ENCODE assay signal across 25 cellular contexts in genomic region chr17:67347826-67348225, GRCh38.
"Had no signal": no experiment of that assay in that cellular context is flagged by ENCODE, and none has a peak within 500 bp of the region (broad histone marks: within the 10 kb centered on the region; RNA-seq: fewer than 3 reads in every experiment).

No MANE protein-coding gene starts in this region.

- H3K27ac ChIP-seq: epithelial cell of prostate, esophagus squamous epithelium, gastrocnemius medialis, heart right ventricle, left lung, lower lobe of right lung had no signal

- ATAC-seq: effector memory CD8-positive, alpha-beta T cell; esophagus mucosa; gastrocnemius medialis; heart right ventricle; left cardiac atrium; left lung; left ventricle myocardium superior; lower lobe of right lung; mucosa of descending colon; naive thymus-derived CD8-positive, alpha-beta T cell had no signal

- H3K4me3 Mint-ChIP-seq: dendritic cell treated with granulocyte-macrophage colony-stimulating factor and Interleukin-4, amounts not matched to agents 40 ng/mL and 50 ng/mL, for 4 days; effector memory CD8-positive, alpha-beta T cell; endodermal cell; mesothelial cell of epicardium; naive B cell; naive thymus-derived CD8-positive, alpha-beta T cell had no signal

- H3K9me3 ChIP-seq: esophagus squamous epithelium, gastrocnemius medialis, heart right ventricle, left lung, lower lobe of right lung, mucosa of descending colon had no signal

- DNase-seq: cortex of kidney; effector CD8-positive, alpha-beta T cell; effector memory CD8-positive, alpha-beta T cell; endodermal cell; erythroblast; esophagus squamous epithelium; foreskin fibroblast; foreskin melanocyte; gastrocnemius medialis; glutamatergic neuron; head of caudate nucleus; heart right ventricle; hippocampal formation; left cardiac atrium; left lung; left ventricle myocardium superior; lower lobe of right lung; mesenchymal stem cell; mucosa of descending colon; naive B cell; naive thymus-derived CD8-positive, alpha-beta T cell had no signal

- H3K27ac Mint-ChIP-seq: dendritic cell treated with granulocyte-macrophage colony-stimulating factor and Interleukin-4, amounts not matched to agents 40 ng/mL and 50 ng/mL, for 4 days; effector memory CD8-positive, alpha-beta T cell; endodermal cell; mesothelial cell of epicardium; naive B cell had no signal

- H3K27me3 Mint-ChIP-seq: dendritic cell treated with granulocyte-macrophage colony-stimulating factor and Interleukin-4, amounts not matched to agents 40 ng/mL and 50 ng/mL, for 4 days; effector memory CD8-positive, alpha-beta T cell; naive B cell; naive thymus-derived CD8-positive, alpha-beta T cell had no signal

- H3K4me1 ChIP-seq: esophagus squamous epithelium, gastrocnemius medialis had no signal

- H3K4me1 Mint-ChIP-seq: endodermal cell, mesothelial cell of epicardium, naive B cell had no signal

- H3K4me3 ChIP-seq: esophagus squamous epithelium, gastrocnemius medialis, heart right ventricle, left lung, lower lobe of right lung, mucosa of descending colon had no signal

- H3K27me3 ChIP-seq: esophagus squamous epithelium, gastrocnemius medialis, heart right ventricle, left lung had no signal

- H3K9me3 Mint-ChIP-seq: dendritic cell treated with granulocyte-macrophage colony-stimulating factor and Interleukin-4, amounts not matched to agents 40 ng/mL and 50 ng/mL, for 4 days; effector memory CD8-positive, alpha-beta T cell; endodermal cell; naive B cell; naive thymus-derived CD8-positive, alpha-beta T cell had no signal
